ENCODE assay signal across 8 cellular contexts in genomic region chr3:14791343-14791945, GRCh38. TPM values are rescaled to one million over a fixed set of nuclear protein-coding genes. Genes with fewer than 3 reads are reported as not detected.
DNase-seq lines count a peak whose midpoint lies in the region; ATAC-seq and TF ChIP-seq lines count a peak whose summit lies in the region.

No MANE protein-coding gene starts in this region.

- no peak overlapping the region for H3K4me2 ChIP-seq in hepatocyte

- peak; percentile 85 for DNase-seq in RPMI8226
- peak; percentile 72 for DNase-seq in activated naive CD8-positive, alpha-beta T cell treated with anti-CD3 and anti-CD28 coated beads, Interleukin-2, amount 10 ng/mL, durations not matched to agents 7 days and 5 days
- DNase-seq in hepatocyte (ENCODE audit: low spot score) = peak; percentile 78
- peak; percentile 8 to 19 for DNase-seq in stimulated activated CD4-positive, alpha-beta T cell treated with anti-CD3 and anti-CD28 coated beads, Interleukin-1b, Interleukin-23, amount 100 ng/mL, for 4 hours (ENCODE audit: low read depth in 2 of 2)
- no peak for DNase-seq in pons (ENCODE audit: low spot score)
- no peak for DNase-seq in cerebellum (ENCODE audit: low spot score)

- H3K79me2 ChIP-seq in hepatocyte = no peaks in the 10 kb centered on the region

- no peak overlapping the region for H3K4me3 Mint-ChIP-seq in activated naive CD8-positive, alpha-beta T cell treated with anti-CD3 and anti-CD28 coated beads, Interleukin-2, amount 10 ng/mL, durations not matched to agents 7 days and 5 days

- H3K27ac ChIP-seq in C4-2B (no peak overlapping the region), hepatocyte (no peak overlapping the region)

- no peaks in the 10 kb centered on the region for H3K9me3 ChIP-seq in hepatocyte (ENCODE audit: low read depth)

- no peaks in the 10 kb centered on the region for H3K4me1 ChIP-seq in hepatocyte (ENCODE audit: insufficient read depth)

- H3K36me3 ChIP-seq in hepatocyte (replicated peaks; ENCODE audit: insufficient read depth, low read depth) = no peaks in the 10 kb centered on the region

- no peaks in the 10 kb centered on the region for H3K9me2 ChIP-seq in hepatocyte (replicated peaks; ENCODE audit: insufficient read depth)

- H3K27ac Mint-ChIP-seq in activated naive CD8-positive, alpha-beta T cell treated with anti-CD3 and anti-CD28 coated beads, Interleukin-2, amount 10 ng/mL, durations not matched to agents 7 days and 5 days = no peak overlapping the region

- peak; percentile 63 for ATAC-seq in HG03354 (IDR thresholded peaks at IDR 0.05; ENCODE audit: poor library complexity, severe bottlenecking, unreplicated experiment)
- ATAC-seq in activated naive CD8-positive, alpha-beta T cell treated with anti-CD3 and anti-CD28 coated beads, Interleukin-2, amount 10 ng/mL, durations not matched to agents 7 days and 5 days (ENCODE audit: low read depth) = peak; percentile 84

- peaks cover 3% of the 10 kb centered on the region for H3K27me3 ChIP-seq in hepatocyte

- H3K36me3 Mint-ChIP-seq in activated naive CD8-positive, alpha-beta T cell treated with anti-CD3 and anti-CD28 coated beads, Interleukin-2, amount 10 ng/mL, durations not matched to agents 7 days and 5 days = no peaks in the 10 kb centered on the region

- peak; percentile 87 for TF ChIP-seq CTCF in C4-2B (conservative IDR thresholded peaks at IDR 0.05)
- TF ChIP-seq CTCF in hepatocyte (IDR thresholded peaks at IDR 0.05; ENCODE audit: poor library complexity) = peak; percentile 75

- POLR2A ChIA-PET in activated naive CD8-positive, alpha-beta T cell treated with anti-CD3 and anti-CD28 coated beads, Interleukin-2, amount 10 ng/mL, durations not matched to agents 7 days and 5 days (lab: Charles Lee) = interaction anchor here (1.4 kb wide), 1 partner anchor 130 kb away, joined by 5 read pairs; no protein-coding TSS in a partner anchor

- WGBS in hepatocyte (ENCODE audit: low lambda C conversion rate, missing lambda C conversion rate) = 28% methylated on average over 15 of the region's 15 CpGs

- H3K4me3 ChIP-seq in hepatocyte = no peak overlapping the region

- no peak overlapping the region for H2AFZ ChIP-seq in hepatocyte

- peaks cover 11% of the 10 kb centered on the region for H3K27me3 Mint-ChIP-seq in activated naive CD8-positive, alpha-beta T cell treated with anti-CD3 and anti-CD28 coated beads, Interleukin-2, amount 10 ng/mL, durations not matched to agents 7 days and 5 days

- no peaks in the 10 kb centered on the region for H4K20me1 ChIP-seq in hepatocyte (ENCODE audit: insufficient read depth, poor library complexity, severe bottlenecking)

- no peaks in the 10 kb centered on the region for H3K9me3 Mint-ChIP-seq in activated naive CD8-positive, alpha-beta T cell treated with anti-CD3 and anti-CD28 coated beads, Interleukin-2, amount 10 ng/mL, durations not matched to agents 7 days and 5 days

- peaks cover 1% of the 10 kb centered on the region for H3K4me1 Mint-ChIP-seq in activated naive CD8-positive, alpha-beta T cell treated with anti-CD3 and anti-CD28 coated beads, Interleukin-2, amount 10 ng/mL, durations not matched to agents 7 days and 5 days

RNA-seq across cellular contexts. Expression of gene FGD5, which starts 27.3 kb away (rescaled TPM):
- total RNA-seq in activated naive CD8-positive, alpha-beta T cell treated with anti-CD3 and anti-CD28 coated beads, Interleukin-2, amount 10 ng/mL, durations not matched to agents 7 days and 5 days = under 1 TPM in 1 of 2 experiments, not detected in 1; 0.17 TPM
- total RNA-seq in hepatocyte (2.6 and 2.9 TPM in 2 replicates), cerebellum (4.7 TPM)
- 2.2 and 3.3 TPM in 2 replicates for polyA plus RNA-seq in hepatocyte

Comparison
In these comparisons a context has a peak if more than half of its experiments do, and no peak if none do; other contexts are left out.
1. DNase-seq: peak in RPMI8226 (single experiment), activated naive CD8-positive, alpha-beta T cell treated with anti-CD3 and anti-CD28 coated beads, Interleukin-2, amount 10 ng/mL, durations not matched to agents 7 days and 5 days (single experiment), hepatocyte (single experiment) and stimulated activated CD4-positive, alpha-beta T cell treated with anti-CD3 and anti-CD28 coated beads, Interleukin-1b, Interleukin-23, amount 100 ng/mL, for 4 hours (2 of 2); none in pons (single experiment) and cerebellum (single experiment).